Comparison of ENCODE assay signal across 1 cellular context in the genomic region with DNA sequence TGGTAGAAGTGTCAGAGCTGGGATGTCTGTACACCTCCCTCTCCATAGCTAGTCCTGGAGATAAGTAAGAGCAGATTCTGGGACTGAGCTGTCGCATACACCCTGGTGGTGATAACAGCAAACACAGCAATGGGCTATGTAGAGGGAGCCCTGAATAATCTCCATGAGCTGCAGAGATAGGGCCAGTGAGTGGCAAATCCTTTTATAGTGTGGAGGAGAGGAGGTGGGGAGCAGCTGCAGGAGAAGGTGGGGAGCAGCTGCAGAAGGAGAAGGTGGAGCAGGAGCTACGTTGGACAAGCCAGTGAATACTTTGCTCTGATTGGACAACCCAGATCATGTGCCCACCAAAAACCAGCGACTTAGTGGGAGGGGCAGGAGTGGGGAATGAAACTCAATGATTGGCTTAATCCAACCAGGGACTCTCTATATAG.
TF ChIP-seq lines count a peak whose summit lies in the region.

No MANE protein-coding gene starts in this region.

TF ChIP-seq in HCT116, 20 proteins besides CTCF, POLR2A, EP300 and RAD21 (continued from another document):
- TF ChIP-seq, protein P1, sequence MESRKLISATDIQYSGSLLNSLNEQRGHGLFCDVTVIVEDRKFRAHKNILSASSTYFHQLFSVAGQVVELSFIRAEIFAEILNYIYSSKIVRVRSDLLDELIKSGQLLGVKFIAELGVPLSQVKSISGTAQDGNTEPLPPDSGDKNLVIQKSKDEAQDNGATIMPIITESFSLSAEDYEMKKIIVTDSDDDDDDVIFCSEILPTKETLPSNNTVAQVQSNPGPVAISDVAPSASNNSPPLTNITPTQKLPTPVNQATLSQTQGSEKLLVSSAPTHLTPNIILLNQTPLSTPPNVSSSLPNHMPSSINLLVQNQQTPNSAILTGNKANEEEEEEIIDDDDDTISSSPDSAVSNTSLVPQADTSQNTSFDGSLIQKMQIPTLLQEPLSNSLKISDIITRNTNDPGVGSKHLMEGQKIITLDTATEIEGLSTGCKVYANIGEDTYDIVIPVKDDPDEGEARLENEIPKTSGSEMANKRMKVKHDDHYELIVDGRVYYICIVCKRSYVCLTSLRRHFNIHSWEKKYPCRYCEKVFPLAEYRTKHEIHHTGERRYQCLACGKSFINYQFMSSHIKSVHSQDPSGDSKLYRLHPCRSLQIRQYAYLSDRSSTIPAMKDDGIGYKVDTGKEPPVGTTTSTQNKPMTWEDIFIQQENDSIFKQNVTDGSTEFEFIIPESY (IDR thresholded peaks at IDR 0.05; ENCODE audit: extremely low read depth, insufficient replicate concordance, low read length): no peak
